Comparison of ENCODE assay signal across 8 cellular contexts in the genomic region with DNA sequence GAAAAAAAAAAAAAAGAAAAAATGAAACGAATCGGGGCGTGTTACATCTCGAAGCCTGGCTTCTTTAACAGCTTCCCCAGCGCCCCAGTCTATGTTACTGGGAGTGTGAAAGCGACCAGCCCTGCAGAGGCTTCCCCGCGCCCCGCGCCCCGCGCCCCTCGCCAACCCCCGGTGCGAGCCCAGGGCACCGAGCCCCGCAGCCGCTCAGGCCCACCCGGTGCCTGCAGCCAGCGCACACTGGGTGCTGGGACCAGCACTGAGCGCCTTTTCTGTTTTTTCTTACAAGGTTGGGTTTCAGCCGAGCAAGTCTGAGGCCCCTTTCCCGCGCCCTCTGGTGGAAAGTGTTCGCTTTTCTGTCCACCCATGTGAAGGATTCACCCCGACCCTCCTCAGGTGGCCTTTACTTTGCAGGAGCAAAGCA. TPM values are rescaled to one million over a fixed set of nuclear protein-coding genes. Genes with fewer than 3 reads are reported as not detected.
DNase-seq lines count a peak whose midpoint lies in the region; ATAC-seq and TF ChIP-seq lines count a peak whose summit lies in the region.

No MANE protein-coding gene starts in this region.

- H3K4me1 Mint-ChIP-seq in osteocyte (ENCODE audit: unreplicated experiment) (peaks cover 7% of the 10 kb centered on the region), type B pancreatic cell (ENCODE audit: unreplicated experiment) (peaks cover 12% of the 10 kb centered on the region)

- H3K4me3 Mint-ChIP-seq in osteocyte (ENCODE audit: unreplicated experiment) (no peak overlapping the region), type B pancreatic cell (no peak overlapping the region)

- ATAC-seq in GM21423 (IDR thresholded peaks at IDR 0.05; ENCODE audit: unreplicated experiment): peak; percentile 76

- H3K27ac Mint-ChIP-seq in osteocyte (ENCODE audit: unreplicated experiment): no peak overlapping the region
- no peak overlapping the region for H3K27ac Mint-ChIP-seq in type B pancreatic cell

- no peaks in the 10 kb centered on the region for H3K36me3 Mint-ChIP-seq in osteocyte (ENCODE audit: unreplicated experiment)
- no peaks in the 10 kb centered on the region for H3K36me3 Mint-ChIP-seq in type B pancreatic cell

- DNase-seq in AG08395 (ENCODE audit: low spot score) (peak; percentile 51), NCI-H748 (lab: John Stamatoyannopoulos, UW; ENCODE audit: unreplicated experiment) (peak; percentile 70), activated T-cell treated with anti-CD3 and anti-CD28 coated beads for 4 hours (peak; percentile 26), fibroblast of peridontal ligament (ENCODE audit: extremely low read depth) (peak; percentile 22), osteocyte (ENCODE audit: extremely low spot score, unreplicated experiment) (no peak), type B pancreatic cell (ENCODE audit: extremely low spot score, unreplicated experiment) (no peak)
- DNase-seq in NK-92 treated with Interleukin-12 subunit alpha and Interleukin-12 subunit beta, amount 100 ng/mL, for 24 hours (lab: John Stamatoyannopoulos, UW): no peak

- TF ChIP-seq CTCF in osteocyte (IDR thresholded peaks at IDR 0.05) (peak; percentile 55), type B pancreatic cell (conservative IDR thresholded peaks at IDR 0.05) (peak; percentile 69)

- H3K9me3 Mint-ChIP-seq in osteocyte (ENCODE audit: unreplicated experiment) (peaks cover 4% of the 10 kb centered on the region), type B pancreatic cell (peaks cover 4% of the 10 kb centered on the region)

- H3K27me3 Mint-ChIP-seq in osteocyte (ENCODE audit: unreplicated experiment) (peaks cover 27% of the 10 kb centered on the region), type B pancreatic cell (peaks cover 46% of the 10 kb centered on the region)

RNA-seq across cellular contexts. Expression of gene ZNF496, which starts 42.1 kb away (rescaled TPM):
- total RNA-seq in osteocyte (39.8 and 43.0 TPM in 2 replicates), type B pancreatic cell (ENCODE audit: low replicate concordance) (24.3 and 47.1 TPM in 2 replicates)

RNA-seq across cellular contexts. Expression of gene NLRP3, which starts 42.2 kb away (rescaled TPM):
- 0.16 and 0.44 TPM in 2 replicates for total RNA-seq in osteocyte
- not detected in 2 replicates for total RNA-seq in type B pancreatic cell (ENCODE audit: low replicate concordance)

Comparison
In these comparisons a context has a peak if more than half of its experiments do, and no peak if none do; other contexts are left out.
1. DNase-seq: peak in AG08395 (single experiment), NCI-H748 (single experiment), activated T-cell treated with anti-CD3 and anti-CD28 coated beads for 4 hours (single experiment) and fibroblast of peridontal ligament (single experiment); none in osteocyte (single experiment), type B pancreatic cell (single experiment) and NK-92 treated with Interleukin-12 subunit alpha and Interleukin-12 subunit beta, amount 100 ng/mL, for 24 hours (single experiment).